In the genomic region with DNA sequence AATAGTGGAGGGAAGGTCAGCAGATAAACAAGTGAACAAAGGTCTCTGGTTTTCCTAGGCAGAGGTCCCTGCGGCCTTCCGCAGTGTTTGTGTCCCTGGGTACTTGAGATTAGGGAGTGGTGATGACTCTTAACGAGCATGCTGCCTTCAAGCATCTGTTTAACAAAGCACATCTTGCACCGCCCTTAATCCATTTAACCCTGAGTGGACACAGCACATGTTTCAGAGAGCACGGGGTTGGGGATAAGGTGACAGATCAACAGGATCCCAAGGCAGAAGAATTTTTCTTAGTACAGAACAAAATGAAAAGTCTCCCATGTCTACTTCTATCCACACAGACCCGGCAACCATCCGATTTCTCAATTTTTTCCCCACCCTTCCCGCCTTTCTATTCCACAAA, we compare ENCODE assay signal across 19 cellular contexts. TPM values are rescaled to one million over a fixed set of nuclear protein-coding genes. Genes with fewer than 3 reads are reported as not detected.
"Had no signal": no experiment of that assay in that cellular context is flagged by ENCODE, and none has a peak within 500 bp of the region (broad histone marks: within the 10 kb centered on the region; RNA-seq: fewer than 3 reads in every experiment).

No MANE protein-coding gene starts in this region.

RNA-seq across cellular contexts. Expression of a gene that starts 57.4 kb away (rescaled TPM):
- total RNA-seq: natural killer cell, omental fat pad, osteocyte, pancreas, posterior vena cava, prostate gland, pulmonary artery endothelial cell, right atrium auricular region, sciatic nerve, smooth muscle cell, spleen, suprapubic skin, testis, transverse colon, upper lobe of right lung, urinary bladder, uterus had no signal
- polyA plus RNA-seq: neural cell, pancreas, smooth muscle cell, spleen, thymus, urinary bladder had no signal
